1 cellular context compared by ENCODE assay signal in genomic region chr13:102596147-102597028, GRCh38.
TF ChIP-seq lines count a peak whose summit lies in the region.

TSS of gene TPP2 (plus strand) at chr13:102596986. CDS start at chr13:102597039, 53 bp downstream.

TF ChIP-seq in A549, 52 proteins besides CTCF, POLR2A, EP300 and RAD21 (continued from another document):
- TF ChIP-seq ELK1 (IDR thresholded peaks at IDR 0.05; ENCODE audit: low read depth, low read length) (no peak), ESRRA (IDR thresholded peaks at IDR 0.05; ENCODE audit: borderline replicate concordance, low read length) (no peak), ZC3H11A (IDR thresholded peaks at IDR 0.05) (no peak)
